In the genomic region with DNA sequence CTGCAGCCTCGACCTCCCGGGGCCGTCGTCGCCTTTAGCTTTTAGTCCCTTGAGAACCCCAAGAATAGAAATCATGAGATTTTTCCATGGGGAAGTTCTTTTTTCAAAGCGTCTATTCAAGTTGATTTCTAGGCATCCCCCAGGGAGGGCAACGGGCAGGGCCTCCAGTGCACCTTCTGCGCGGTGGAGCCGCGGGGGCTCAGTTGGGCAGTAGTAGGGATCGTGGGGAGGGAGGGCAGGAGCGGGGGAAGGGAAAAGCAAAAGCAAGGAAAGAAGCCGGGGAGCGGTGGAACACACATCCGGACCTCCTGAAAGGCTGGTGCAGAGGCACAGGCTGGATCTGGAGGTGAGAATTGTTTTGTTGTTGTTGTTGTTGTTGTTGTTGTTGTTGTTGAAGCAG, we compare ENCODE assay signal across 25 cellular contexts.
DNase-seq lines count a peak whose midpoint lies in the region; ATAC-seq and TF ChIP-seq lines count a peak whose summit lies in the region.
"Had no signal": no experiment of that assay in that cellular context is flagged by ENCODE, and none has a peak within 500 bp of the region (broad histone marks: within the 10 kb centered on the region; RNA-seq: fewer than 3 reads in every experiment).

No MANE protein-coding gene starts in this region.

- no peak overlapping the region for H3K4me3 Mint-ChIP-seq in activated CD8-positive, alpha-beta T cell treated with anti-CD3 and anti-CD28 coated beads for 36 hours
- H3K4me3 Mint-ChIP-seq in nephron progenitor cell: peak overlapping the region; percentile 66
- H3K4me3 Mint-ChIP-seq: activated CD4-positive, alpha-beta memory T cell treated with anti-CD3 and anti-CD28 coated beads for 36 hours; central memory CD8-positive, alpha-beta T cell had no signal

- peak overlapping the region; percentile 11 for H3K27ac Mint-ChIP-seq in activated CD8-positive, alpha-beta T cell treated with anti-CD3 and anti-CD28 coated beads for 36 hours
- no peak overlapping the region for H3K27ac Mint-ChIP-seq in nephron progenitor cell
- H3K27ac Mint-ChIP-seq: activated CD4-positive, alpha-beta memory T cell treated with anti-CD3 and anti-CD28 coated beads for 36 hours had no signal

- H3K27me3 ChIP-seq in MM.1S (replicated peaks; ENCODE audit: insufficient read depth, low read length) (no peaks in the 10 kb centered on the region), WERI-Rb-1 (ENCODE audit: insufficient read depth, low read depth, severe bottlenecking) (no peaks in the 10 kb centered on the region)
- H3K27me3 ChIP-seq: uterus had no signal

- peak overlapping the region; percentile 59; the same call in 1 of the 2 replicates for H3K9ac ChIP-seq in ES-I3 (ENCODE audit: low read depth, low read length)
- no peak overlapping the region for H3K9ac ChIP-seq in MM.1S (ENCODE audit: low read length)

- DNase-seq in activated CD8-positive, alpha-beta T cell treated with anti-CD3 and anti-CD28 coated beads for 36 hours: no peak
- DNase-seq in nephron progenitor cell: no peak
- DNase-seq in GM13977 (ENCODE audit: low spot score): no peak
- no peak for DNase-seq in NOMO-1 treated with dmso at 0.1 percent for 144 hours (lab: John Stamatoyannopoulos, UW; ENCODE audit: unreplicated experiment)
- DNase-seq in MM.1S: no peak
- no peak for DNase-seq in WERI-Rb-1
- DNase-seq: activated CD4-positive, alpha-beta memory T cell treated with anti-CD3 and anti-CD28 coated beads for 36 hours; activated naive CD4-positive, alpha-beta T cell treated with Interleukin-2 at 50 U/mL for 16 hours; anterior cingulate cortex; DMS 273 treated with DMSO at 0.1 percent for 48 hours; erythroblast; left cardiac atrium; NCI-H1092 treated with DMSO at 0.1 percent for 48 hours; NCI-H2029; NCI-H82; OCI-M1; Right ventricle myocardium superior; sigmoid colon; T-helper 9 cell; uterus had no signal

- H3K9me3 ChIP-seq in ES-I3 (ENCODE audit: control insufficient read depth, insufficient read depth, low read length) (no peaks in the 10 kb centered on the region), MM.1S (replicated peaks; ENCODE audit: insufficient read depth, low read length) (no peaks in the 10 kb centered on the region), WERI-Rb-1 (ENCODE audit: severe bottlenecking) (no peaks in the 10 kb centered on the region)
- H3K9me3 ChIP-seq: sigmoid colon, suprapubic skin, uterus had no signal

- peaks cover 3% of the 10 kb centered on the region; the same call in 1 of the 2 replicates for H3K4me1 ChIP-seq in ES-I3 (ENCODE audit: insufficient read depth, low read length)
- no peaks in the 10 kb centered on the region for H3K4me1 ChIP-seq in MM.1S (ENCODE audit: low read length)
- H3K4me1 ChIP-seq: sigmoid colon, suprapubic skin, uterus had no signal

- H3K4me3 ChIP-seq in iPS-11a (ENCODE audit: low read depth, low read length) (peak overlapping the region; percentile 39), MM.1S (ENCODE audit: low read length) (no peak overlapping the region), WERI-Rb-1 (ENCODE audit: low read depth, low read length) (no peak overlapping the region)
- H3K4me3 ChIP-seq: sigmoid colon, suprapubic skin, uterus had no signal

- intact Hi-C loops in activated CD8-positive, alpha-beta T cell treated with anti-CD3 and anti-CD28 coated beads for 36 hours (cut with micrococcal nuclease): no loop called here

- no peaks in the 10 kb centered on the region for H3F3A ChIP-seq in MM.1S (ENCODE audit: insufficient read depth, low read length)

- no peaks in the 10 kb centered on the region for H3K79me2 ChIP-seq in MM.1S (ENCODE audit: low read length)

- TF ChIP-seq CTCF in activated CD8-positive, alpha-beta T cell treated with anti-CD3 and anti-CD28 coated beads for 36 hours (IDR thresholded peaks at IDR 0.05): no peak
- TF ChIP-seq CTCF in nephron progenitor cell (IDR thresholded peaks at IDR 0.05) (no peak), GM13977 (IDR thresholded peaks at IDR 0.05; ENCODE audit: extremely low read depth, insufficient read depth, missing control alignments) (no peak), MM.1S (IDR thresholded peaks at IDR 0.05; ENCODE audit: low read length) (no peak), WERI-Rb-1 (IDR thresholded peaks at IDR 0.05; ENCODE audit: low read depth, low read length) (no peak)

- H3K9me3 Mint-ChIP-seq in activated CD8-positive, alpha-beta T cell treated with anti-CD3 and anti-CD28 coated beads for 36 hours: no peaks in the 10 kb centered on the region
- H3K9me3 Mint-ChIP-seq in nephron progenitor cell: peaks cover 5% of the 10 kb centered on the region
- H3K9me3 Mint-ChIP-seq: activated CD4-positive, alpha-beta memory T cell treated with anti-CD3 and anti-CD28 coated beads for 36 hours; central memory CD8-positive, alpha-beta T cell had no signal

- POLR2A ChIA-PET in activated CD8-positive, alpha-beta T cell treated with anti-CD3 and anti-CD28 coated beads for 36 hours (lab: Charles Lee): interaction anchor here (2.9 kb wide), 1 partner anchor 9 kb away, joined by 13 read pairs; no protein-coding TSS in a partner anchor

- no peaks in the 10 kb centered on the region for H3K9me2 ChIP-seq in MM.1S (replicated peaks; ENCODE audit: insufficient read depth, low read length)

- H3K36me3 ChIP-seq in ES-I3 (ENCODE audit: insufficient read depth, low read length): no peaks in the 10 kb centered on the region
- no peaks in the 10 kb centered on the region for H3K36me3 ChIP-seq in MM.1S (replicated peaks; ENCODE audit: insufficient read depth, low read length)
- no peaks in the 10 kb centered on the region for H3K36me3 ChIP-seq in WERI-Rb-1
- H3K36me3 ChIP-seq: sigmoid colon, suprapubic skin, uterus had no signal

- H2AFZ ChIP-seq in MM.1S (ENCODE audit: low read length): no peak overlapping the region

- H3K36me3 Mint-ChIP-seq in activated CD8-positive, alpha-beta T cell treated with anti-CD3 and anti-CD28 coated beads for 36 hours (ENCODE audit: low read depth): no peaks in the 10 kb centered on the region
- no peaks in the 10 kb centered on the region for H3K36me3 Mint-ChIP-seq in nephron progenitor cell (ENCODE audit: low read depth)
- H3K36me3 Mint-ChIP-seq: activated CD4-positive, alpha-beta memory T cell treated with anti-CD3 and anti-CD28 coated beads for 36 hours had no signal

- H3K27me3 Mint-ChIP-seq in activated CD8-positive, alpha-beta T cell treated with anti-CD3 and anti-CD28 coated beads for 36 hours: no peaks in the 10 kb centered on the region
- peaks cover 38% of the 10 kb centered on the region for H3K27me3 Mint-ChIP-seq in nephron progenitor cell (ENCODE audit: low read depth, poor library complexity)
- H3K27me3 Mint-ChIP-seq: activated CD4-positive, alpha-beta memory T cell treated with anti-CD3 and anti-CD28 coated beads for 36 hours; central memory CD8-positive, alpha-beta T cell had no signal

- CTCF ChIA-PET in activated CD8-positive, alpha-beta T cell treated with anti-CD3 and anti-CD28 coated beads for 36 hours (lab: Charles Lee): no interaction called here

- H3K4me1 Mint-ChIP-seq in activated CD8-positive, alpha-beta T cell treated with anti-CD3 and anti-CD28 coated beads for 36 hours (ENCODE audit: low read depth): peaks cover 9% of the 10 kb centered on the region
- peaks cover 24% of the 10 kb centered on the region for H3K4me1 Mint-ChIP-seq in nephron progenitor cell
- H3K4me1 Mint-ChIP-seq: central memory CD8-positive, alpha-beta T cell had no signal

- no peaks in the 10 kb centered on the region for H4K20me1 ChIP-seq in MM.1S (ENCODE audit: insufficient read depth, low read length)

- ATAC-seq in activated CD8-positive, alpha-beta T cell treated with anti-CD3 and anti-CD28 coated beads for 36 hours: no peak
- ATAC-seq: HepG2, left cardiac atrium had no signal

- no peak overlapping the region for H3K27ac ChIP-seq in MM.1S (ENCODE audit: low read length)
- no peak overlapping the region for H3K27ac ChIP-seq in WERI-Rb-1
- H3K27ac ChIP-seq: sigmoid colon, suprapubic skin, uterus had no signal

- no peak overlapping the region for H3K4me2 ChIP-seq in MM.1S (ENCODE audit: low read depth, low read length)

- in situ Hi-C loops in GM13977 (cut with MboI; ENCODE audit: low pct_unique_long_range_greater_than_20kb, low sequenced_read_pairs, unreplicated experiment): no loop called here
